1 cellular context compared by ENCODE assay signal in the genomic region with DNA sequence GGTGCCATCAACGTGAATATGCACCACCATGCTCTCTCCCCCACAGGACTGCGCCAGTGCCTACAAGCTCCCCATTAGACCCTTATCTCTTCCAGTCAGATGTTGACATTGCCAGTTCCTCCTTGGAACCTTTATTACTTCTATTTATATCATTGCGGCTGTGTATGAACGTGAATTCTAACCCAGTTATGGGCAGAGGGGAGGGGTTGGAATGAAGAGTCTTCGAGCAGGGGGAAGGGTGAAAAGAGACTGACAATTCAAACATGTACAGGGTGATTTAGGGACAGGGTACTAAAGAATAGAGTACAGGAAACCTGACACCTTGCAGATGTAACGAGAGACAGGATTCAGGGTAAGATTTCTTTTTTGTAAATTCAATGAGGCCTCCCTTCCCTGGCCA.
TF ChIP-seq lines count a peak whose summit lies in the region.

No MANE protein-coding gene starts in this region.

TF ChIP-seq in HEK293, 187 proteins besides CTCF, POLR2A, EP300 and RAD21 (continued from another document):
- no peak for TF ChIP-seq KLF16 (tag by site-specific recombination; IDR thresholded peaks at IDR 0.05)
